Comparison of ENCODE assay signal across 16 cellular contexts in the genomic region with DNA sequence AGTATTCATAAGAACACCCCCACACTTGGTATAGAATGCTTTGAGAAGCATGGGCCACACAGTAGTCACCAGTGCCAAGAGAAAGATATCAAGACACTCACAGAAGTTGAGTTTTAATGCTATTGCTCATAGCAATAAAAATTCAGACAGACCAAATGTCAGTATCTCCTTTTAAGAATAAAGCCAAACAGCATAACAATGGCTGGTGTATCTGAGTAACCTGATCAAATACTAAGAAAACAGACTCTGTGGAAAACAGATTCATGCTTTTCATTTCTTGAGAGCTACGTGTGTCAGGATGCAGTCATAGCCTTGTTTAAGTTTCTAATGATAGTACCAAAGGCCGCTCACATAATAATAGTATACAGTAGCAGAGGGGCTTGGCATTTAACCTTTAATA.
DNase-seq lines count a peak whose midpoint lies in the region; ATAC-seq and TF ChIP-seq lines count a peak whose summit lies in the region.
"Had no signal": no experiment of that assay in that cellular context is flagged by ENCODE, and none has a peak within 500 bp of the region (broad histone marks: within the 10 kb centered on the region; RNA-seq: fewer than 3 reads in every experiment).

No MANE protein-coding gene starts in this region.

- peaks cover 0 to 4% of the 10 kb centered on the region in 2 donors for H3K4me1 ChIP-seq in uterus

- H3K9me3 ChIP-seq in uterus = no peaks in the 10 kb centered on the region
- H3K9me3 ChIP-seq: heart right ventricle, suprapubic skin had no signal

- TF ChIP-seq POLR2A in uterus (IDR thresholded peaks at IDR 0.05) = no peak

- no peaks in the 10 kb centered on the region for H3K27me3 ChIP-seq in uterus
- H3K27me3 ChIP-seq: heart right ventricle, suprapubic skin had no signal

- no peak overlapping the region for H3K27ac ChIP-seq in uterus
- H3K27ac ChIP-seq: heart right ventricle, HL-60, suprapubic skin had no signal

- TF ChIP-seq CTCF in foreskin fibroblast (IDR thresholded peaks at IDR 0.05; ENCODE audit: low read depth, low read length) (no peak), uterus (IDR thresholded peaks at IDR 0.05) (no peak)

- ATAC-seq in HG03442 (IDR thresholded peaks at IDR 0.05; ENCODE audit: unreplicated experiment) (no peak), GM18502 (IDR thresholded peaks at IDR 0.05; ENCODE audit: poor library complexity, unreplicated experiment) (no peak)
- ATAC-seq: left lobe of liver had no signal

- no peak overlapping the region for H3K4me3 ChIP-seq in foreskin fibroblast (ENCODE audit: low read depth in 1 of 2, low read length in 2 of 2)
- no peak overlapping the region for H3K4me3 ChIP-seq in uterus
- H3K4me3 ChIP-seq: heart right ventricle, suprapubic skin had no signal

- DNase-seq in HCEC 1CT (peak; percentile 60), amniotic stem cell (lab: John Stamatoyannopoulos, UW) (peak; percentile 30), foreskin fibroblast (peak; percentile 39 to 70), uterus (no peak), iPS-NIHi11 (ENCODE audit: low spot score) (no peak)
- DNase-seq: activated CD4-positive, CD25-positive, alpha-beta regulatory T cell treated with anti-CD3 and anti-CD28 coated beads, Interleukin-2, amount 50 U/mL, for 72 hours; activated naive CD4-positive, alpha-beta T cell treated with anti-CD3 and anti-CD28 coated beads, Interleukin-2, amount 10 ng/mL, durations not matched to agents 7 days and 5 days; central memory CD4-positive, alpha-beta T cell; H7; NCI-H748 treated with DMSO at 0.1 percent for 48 hours had no signal

- intact Hi-C loops in uterus (cut with DNase I; ENCODE audit: low total_unique reads) = no loop called here

- no peaks in the 10 kb centered on the region for H3K36me3 ChIP-seq in uterus
- H3K36me3 ChIP-seq: heart right ventricle, suprapubic skin had no signal

Comparison
In these comparisons a context has a peak if more than half of its experiments do, and no peak if none do; other contexts are left out.
1. DNase-seq: peak in HCEC 1CT (single experiment), amniotic stem cell (single experiment) and foreskin fibroblast (2 of 2); none in uterus (0 of 2) and iPS-NIHi11 (single experiment).